Comparison of ENCODE assay signal across 8 cellular contexts in genomic region chr12:57477710-57478681, GRCh38. TPM values are rescaled to one million over a fixed set of nuclear protein-coding genes. Genes with fewer than 3 reads are reported as not detected.
A peak's percentile ranks its signal among the peaks of the same experiment; 100 is the strongest.
DNase-seq lines count a peak whose midpoint lies in the region; ATAC-seq and TF ChIP-seq lines count a peak whose summit lies in the region.

No MANE protein-coding gene starts in this region.

- TF ChIP-seq CTCF in GM10266 (IDR thresholded peaks at IDR 0.05; ENCODE audit: control insufficient read depth, insufficient read depth, low read depth, missing control alignments), result no peak
- TF ChIP-seq CTCF in prostate gland (IDR thresholded peaks at IDR 0.05), result no peak

- H3K27me3 Mint-ChIP-seq in dendritic cell treated with granulocyte-macrophage colony-stimulating factor and Interleukin-4, amounts not matched to agents 40 ng/mL and 50 ng/mL, for 4 days, result no peaks in the 10 kb centered on the region

- intact Hi-C loops in dendritic cell treated with granulocyte-macrophage colony-stimulating factor and Interleukin-4, amounts not matched to agents 40 ng/mL and 50 ng/mL, for 4 days (cut with micrococcal nuclease), result loop anchor here (1.0 to 2.0 kb wide), 2 partner anchors 9 to 19 kb away; partner anchors contain the start of gene GLI1
- intact Hi-C loops in prostate gland (cut with DNase I), result no loop called here

- no peaks in the 10 kb centered on the region for H3K36me3 ChIP-seq in prostate gland

- H3K27me3 ChIP-seq in prostate gland (replicated peaks; ENCODE audit: insufficient read depth), result peaks cover 6% of the 10 kb centered on the region

- peak overlapping the region; percentile 97 for H3K27ac Mint-ChIP-seq in dendritic cell treated with granulocyte-macrophage colony-stimulating factor and Interleukin-4, amounts not matched to agents 40 ng/mL and 50 ng/mL, for 4 days

- peak overlapping the region; percentile 3 to 8 for H3K4me3 ChIP-seq in prostate gland

- ATAC-seq in HG02678 (IDR thresholded peaks at IDR 0.05; ENCODE audit: unreplicated experiment) (peak; percentile 45), SK-N-SH treated with all-trans-retinoic acid at 6 μM for 48 hours (no peak)

- no peaks in the 10 kb centered on the region for H3K9me3 Mint-ChIP-seq in dendritic cell treated with granulocyte-macrophage colony-stimulating factor and Interleukin-4, amounts not matched to agents 40 ng/mL and 50 ng/mL, for 4 days

- H3K36me3 Mint-ChIP-seq in dendritic cell treated with granulocyte-macrophage colony-stimulating factor and Interleukin-4, amounts not matched to agents 40 ng/mL and 50 ng/mL, for 4 days (ENCODE audit: low read depth), result peaks cover 49% of the 10 kb centered on the region

- no peak for TF ChIP-seq POLR2A in prostate gland (IDR thresholded peaks at IDR 0.05)

- no peaks in the 10 kb centered on the region for H3K9me3 ChIP-seq in prostate gland

- in situ Hi-C loops in ACHN (cut with HindIII; ENCODE audit: low pct_ligation_motif_present, low pct_unique_long_range_greater_than_20kb, low sequenced_read_pairs), result no loop called here

- H3K4me1 Mint-ChIP-seq in dendritic cell treated with granulocyte-macrophage colony-stimulating factor and Interleukin-4, amounts not matched to agents 40 ng/mL and 50 ng/mL, for 4 days (ENCODE audit: low read depth), result peaks cover 82% of the 10 kb centered on the region

- no peak overlapping the region for H3K27ac ChIP-seq in prostate gland

- DNase-seq in GM10266 (ENCODE audit: extremely low spot score), result peak; percentile 73
- peak in 3 of 5 experiments; percentile 42 to 80 (median 64) for DNase-seq in T-helper 2 cell
- DNase-seq in prostate gland (ENCODE audit: low spot score), result no peak
- DNase-seq in NCI-H1048 (lab: John Stamatoyannopoulos, UW), result no peak
- DNase-seq in ACHN, result no peak

- WGBS in prostate gland, result 71% methylated on average over 12 of the region's 12 CpGs

- peak overlapping the region; percentile 96 for H3K4me3 Mint-ChIP-seq in dendritic cell treated with granulocyte-macrophage colony-stimulating factor and Interleukin-4, amounts not matched to agents 40 ng/mL and 50 ng/mL, for 4 days

- peaks cover 13% of the 10 kb centered on the region for H3K4me1 ChIP-seq in prostate gland (replicated peaks)

TF ChIP-seq in SK-N-SH treated with all-trans-retinoic acid at 6 μM for 48 hours, 23 proteins besides CTCF, POLR2A, EP300 and RAD21:
- TF ChIP-seq TSHZ2 (CRISPR knock-in tag; IDR thresholded peaks at IDR 0.05), result no peak
- no peak for TF ChIP-seq TOX (CRISPR knock-in tag; IDR thresholded peaks at IDR 0.05; ENCODE audit: borderline replicate concordance)
- TF ChIP-seq PPARA (CRISPR knock-in tag; IDR thresholded peaks at IDR 0.05; ENCODE audit: borderline replicate concordance), result no peak
- TF ChIP-seq CREB5 (CRISPR knock-in tag; IDR thresholded peaks at IDR 0.05; ENCODE audit: low read depth), result no peak
- no peak for TF ChIP-seq RARB (CRISPR knock-in tag; IDR thresholded peaks at IDR 0.05)
- no peak for TF ChIP-seq TCF4 (CRISPR knock-in tag; IDR thresholded peaks at IDR 0.05; ENCODE audit: borderline replicate concordance)
- TF ChIP-seq POU6F1 (CRISPR knock-in tag; IDR thresholded peaks at IDR 0.05; ENCODE audit: borderline replicate concordance, low read depth), result no peak
- TF ChIP-seq ZC3H10 (CRISPR knock-in tag; IDR thresholded peaks at IDR 0.05), result no peak
- no peak for TF ChIP-seq BACH2 (CRISPR knock-in tag; IDR thresholded peaks at IDR 0.05; ENCODE audit: borderline replicate concordance)
- no peak for TF ChIP-seq PATZ1 (CRISPR knock-in tag; IDR thresholded peaks at IDR 0.05; ENCODE audit: borderline replicate concordance)
- no peak for TF ChIP-seq ZNF70 (CRISPR knock-in tag; IDR thresholded peaks at IDR 0.05)
TF ChIP-seq in SK-N-SH treated with all-trans-retinoic acid at 6 μM for 48 hours: peak in this region for 0.

RNA-seq across cellular contexts. Expression of gene ARHGAP9, which starts 1.7 kb away (rescaled TPM):
- 10 to 100 TPM in 1 of 2 donors, 1 to 10 TPM in 1; 3.5 to 13.6 TPM for total RNA-seq in prostate gland

RNA-seq across cellular contexts. Expression of gene MARS1, which starts 9.9 kb away (rescaled TPM):
- total RNA-seq in prostate gland, result 10 to 100 TPM; 67.2 to 90.0 TPM

RNA-seq across cellular contexts. Expression of gene GLI1, which starts 18.4 kb away (rescaled TPM):
- 10 to 100 TPM in 1 of 2 donors, 1 to 10 TPM in 1; 1.7 to 11.5 TPM for total RNA-seq in prostate gland

RNA-seq across cellular contexts. Expression of gene INHBE, which starts 22.9 kb away (rescaled TPM):
- total RNA-seq in prostate gland, result not detected

RNA-seq across cellular contexts. Expression of gene DDIT3, which starts 42.3 kb away (rescaled TPM):
- 10 to 100 TPM; 39.0 to 51.8 TPM for total RNA-seq in prostate gland

Comparison
In these comparisons a context has a peak if more than half of its experiments do, and no peak if none do; other contexts are left out.
1. DNase-seq: peak in GM10266 (single experiment) and T-helper 2 cell (3 of 5); none in prostate gland (single experiment), NCI-H1048 (single experiment) and ACHN (single experiment).